10 cellular contexts compared by ENCODE assay signal in the genomic region with DNA sequence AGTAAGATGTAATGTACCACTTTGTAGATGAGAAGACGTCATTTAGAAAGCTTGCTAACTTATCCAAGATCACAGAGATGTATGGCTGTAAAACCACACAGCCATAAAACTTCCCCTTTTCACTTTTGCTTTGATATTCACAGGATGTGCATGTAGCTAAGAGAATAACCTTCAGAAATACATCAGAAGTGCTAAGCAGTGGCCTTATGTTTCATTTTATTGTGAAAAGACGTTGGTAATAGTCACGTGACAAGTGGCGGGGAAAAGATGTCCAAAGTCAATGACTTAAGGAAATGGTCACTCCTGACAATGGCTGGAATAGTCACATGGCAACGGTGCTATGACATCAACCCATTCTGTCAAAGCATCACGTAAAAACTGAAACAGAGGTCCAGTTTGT.
DNase-seq lines count a peak whose midpoint lies in the region; ATAC-seq lines count a peak whose summit lies in the region.
"Had no signal": no experiment of that assay in that cellular context is flagged by ENCODE, and none has a peak within 500 bp of the region (broad histone marks: within the 10 kb centered on the region; RNA-seq: fewer than 3 reads in every experiment).

No MANE protein-coding gene starts in this region.

- no peaks in the 10 kb centered on the region for H3K36me3 Mint-ChIP-seq in memory B cell

- peak overlapping the region; percentile 70 for H3K4me3 Mint-ChIP-seq in memory B cell
- H3K4me3 Mint-ChIP-seq: activated CD4-positive, alpha-beta memory T cell treated with anti-CD3 and anti-CD28 coated beads, Interleukin-2, amount 10 ng/mL, durations not matched to agents 7 days and 5 days had no signal

- no peaks in the 10 kb centered on the region for H3K9me3 Mint-ChIP-seq in memory B cell
- H3K9me3 Mint-ChIP-seq: activated CD4-positive, alpha-beta memory T cell treated with anti-CD3 and anti-CD28 coated beads, Interleukin-2, amount 10 ng/mL, durations not matched to agents 7 days and 5 days had no signal

- H3K27me3 Mint-ChIP-seq in memory B cell: peaks cover 2% of the 10 kb centered on the region
- H3K27me3 Mint-ChIP-seq: activated CD4-positive, alpha-beta memory T cell treated with anti-CD3 and anti-CD28 coated beads, Interleukin-2, amount 10 ng/mL, durations not matched to agents 7 days and 5 days had no signal

- H3K4me1 Mint-ChIP-seq in memory B cell: peaks cover 15% of the 10 kb centered on the region
- H3K4me1 Mint-ChIP-seq: activated CD4-positive, alpha-beta memory T cell treated with anti-CD3 and anti-CD28 coated beads, Interleukin-2, amount 10 ng/mL, durations not matched to agents 7 days and 5 days had no signal

- DNase-seq in NOMO-1 treated with DMSO at 0.1 percent for 48 hours (lab: John Stamatoyannopoulos, UW; ENCODE audit: unreplicated experiment) (peak; percentile 12), NOMO-1 treated with dmso at 0.1 percent for 144 hours (lab: John Stamatoyannopoulos, UW; ENCODE audit: unreplicated experiment) (no peak), memory B cell (ENCODE audit: low spot score in 2 of 2) (peak in 1 of 2 donors; percentile 42), midbrain (lab: John Stamatoyannopoulos, UW) (no peak), NCI-H146 treated with DMSO at 0.1 percent for 48 hours (lab: John Stamatoyannopoulos, UW; ENCODE audit: unreplicated experiment) (no peak)
- DNase-seq in activated CD4-positive, CD25-positive, alpha-beta regulatory T cell treated with anti-CD3 and anti-CD28 coated beads, Interleukin-2, amount 50 U/mL, for 72 hours: no peak
- DNase-seq: 8988T; activated CD4-positive, alpha-beta memory T cell treated with anti-CD3 and anti-CD28 coated beads, Interleukin-2, amount 10 ng/mL, durations not matched to agents 7 days and 5 days had no signal

- ATAC-seq in GM21786 (IDR thresholded peaks at IDR 0.05; ENCODE audit: unreplicated experiment) (peak; percentile 95), HG03378 (IDR thresholded peaks at IDR 0.05; ENCODE audit: unreplicated experiment) (peak; percentile 99), memory B cell (ENCODE audit: low read depth) (peak; percentile 95)

- H3K27ac Mint-ChIP-seq in memory B cell: peak overlapping the region; percentile 95
- H3K27ac Mint-ChIP-seq: activated CD4-positive, alpha-beta memory T cell treated with anti-CD3 and anti-CD28 coated beads, Interleukin-2, amount 10 ng/mL, durations not matched to agents 7 days and 5 days had no signal
